In genomic region chr3:190385835-190386688, GRCh38 we compare ENCODE assay signal across 9 cellular contexts. TPM values are rescaled to one million over a fixed set of nuclear protein-coding genes. Genes with fewer than 3 reads are reported as not detected.
A peak's percentile ranks its signal among the peaks of the same experiment; 100 is the strongest.
DNase-seq lines count a peak whose midpoint lies in the region; ATAC-seq, FAIRE-seq and TF ChIP-seq lines count a peak whose summit lies in the region.
"Had no signal": no experiment of that assay in that cellular context is flagged by ENCODE, and none has a peak within 500 bp of the region (broad histone marks: within the 10 kb centered on the region; RNA-seq: fewer than 3 reads in every experiment).

No MANE protein-coding gene starts in this region.

- no peaks in the 10 kb centered on the region for H3K9me3 ChIP-seq in ascending aorta

- peak; percentile 52 for FAIRE-seq in bronchial epithelial cell (lab: Jason Lieb, UNC)

- TF ChIP-seq CTCF in bronchial epithelial cell (IDR thresholded peaks at IDR 0.05; ENCODE audit: insufficient read depth, low read length, severe bottlenecking) (no peak), ascending aorta (IDR thresholded peaks at IDR 0.05) (no peak)

- in situ Hi-C loops in Caki2 (cut with HindIII; ENCODE audit: low pct_unique_long_range_greater_than_20kb, low sequenced_read_pairs) = loop anchor here (10.0 kb wide), 1 partner anchor 271 kb away; no protein-coding TSS in a partner anchor

- DNase-seq in Caki2 (ENCODE audit: low read depth) = peak; percentile 84
- DNase-seq in MV-4-11 (lab: John Stamatoyannopoulos, UW) = peak; percentile 62
- peak; percentile 98 for DNase-seq in bronchial epithelial cell (ENCODE audit: low read depth)
- peak; percentile 67 for DNase-seq in myocyte (ENCODE audit: low read depth)
- no peak for DNase-seq in posterior cingulate gyrus
- DNase-seq in activated CD8-positive, alpha-beta memory T cell treated with anti-CD3 and anti-CD28 coated beads, Interleukin-2, amount 50 U/mL, for 48 hours = no peak
- no peak for DNase-seq in ascending aorta (ENCODE audit: low spot score in 2 of 2)
- DNase-seq: endodermal cell had no signal

- no peak for ATAC-seq in HG02885 (IDR thresholded peaks at IDR 0.05; ENCODE audit: poor library complexity, unreplicated experiment)

- intact Hi-C loops in posterior cingulate gyrus (cut with DNase I) (no loop called here), ascending aorta (cut with DNase I) (no loop called here)

- H3K36me3 ChIP-seq in bronchial epithelial cell (ENCODE audit: control insufficient read depth, insufficient read depth, low read length) (no peaks in the 10 kb centered on the region), ascending aorta (no peaks in the 10 kb centered on the region)

- H3K4me3 ChIP-seq in bronchial epithelial cell (ENCODE audit: low read depth, low read length) (no peak overlapping the region), ascending aorta (no peak overlapping the region)

- no peaks in the 10 kb centered on the region for H3K27me3 ChIP-seq in bronchial epithelial cell (ENCODE audit: control insufficient read depth, insufficient read depth, low read length)
- H3K27me3 ChIP-seq in ascending aorta = no peaks in the 10 kb centered on the region

- H3K4me1 ChIP-seq in ascending aorta = no peaks in the 10 kb centered on the region

- no peak overlapping the region for H3K27ac ChIP-seq in ascending aorta

RNA-seq across cellular contexts. Expression of gene CLDN16, which starts 1.9 kb away (rescaled TPM):
- total RNA-seq in Caki2 (2014; rRNA removed; shearing (Covaris generic); ENCODE audit: low replicate concordance) = 15.8 and 17.8 TPM in 2 replicates
- total RNA-seq in bronchial epithelial cell = 0.26 and 0.51 TPM in 2 replicates
- not detected in 2 replicates for total RNA-seq in myocyte
- 0.06 TPM for polyA plus RNA-seq in myocyte (2012)
- not detected for total RNA-seq in ascending aorta

Comparison
In these comparisons a context has a peak if more than half of its experiments do, and no peak if none do; other contexts are left out.
1. DNase-seq: peak in Caki2 (single experiment), MV-4-11 (single experiment), bronchial epithelial cell (single experiment) and myocyte (single experiment); none in posterior cingulate gyrus (0 of 10), activated CD8-positive, alpha-beta memory T cell treated with anti-CD3 and anti-CD28 coated beads, Interleukin-2, amount 50 U/mL, for 48 hours (single experiment) and ascending aorta (0 of 2).
2. RNA of gene CLDN16, which starts 1.9 kb away (total RNA-seq): 15.8 to 17.8 TPM in Caki2; 0.26 to 0.51 TPM in bronchial epithelial cell, not detected in myocyte and not detected in ascending aorta (single experiment); every median in the first group is over 10 times any median in the second.